Comparison of ENCODE assay signal across 1 cellular context in the genomic region with DNA sequence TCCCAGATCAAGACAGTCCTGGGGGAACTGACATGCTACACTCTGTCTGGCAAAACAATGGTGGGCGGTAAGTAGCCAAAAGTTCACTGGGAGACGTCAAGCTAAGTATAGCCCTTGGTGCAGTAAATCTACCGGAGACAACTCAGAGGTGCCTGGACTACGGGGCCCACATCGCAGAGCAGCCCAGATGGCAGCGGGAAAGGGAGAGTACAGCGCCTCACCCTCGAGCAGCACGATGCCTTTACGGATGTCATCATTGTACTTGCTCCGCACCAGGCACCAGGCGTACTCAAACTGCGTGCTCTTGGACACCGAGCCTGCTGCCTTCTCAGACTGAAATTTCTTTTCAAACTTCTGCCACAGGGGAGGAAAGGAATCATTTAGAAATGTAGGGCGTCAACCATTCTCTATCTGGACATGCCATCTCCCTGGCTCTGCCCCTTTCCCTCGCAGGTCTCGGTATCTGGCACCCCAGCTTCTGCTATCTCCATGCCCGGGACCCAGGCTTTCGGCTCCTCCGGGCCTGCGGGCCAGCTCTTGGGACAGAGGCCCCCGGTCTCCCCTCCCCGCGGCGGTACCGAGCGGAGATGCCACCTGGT.
TF ChIP-seq lines count a peak whose summit lies in the region.

No MANE protein-coding gene starts in this region.

TF ChIP-seq in K562, 482 proteins besides CTCF, POLR2A, EP300 and RAD21 (continued from another document and continues in another):
- TF ChIP-seq, protein P1, sequence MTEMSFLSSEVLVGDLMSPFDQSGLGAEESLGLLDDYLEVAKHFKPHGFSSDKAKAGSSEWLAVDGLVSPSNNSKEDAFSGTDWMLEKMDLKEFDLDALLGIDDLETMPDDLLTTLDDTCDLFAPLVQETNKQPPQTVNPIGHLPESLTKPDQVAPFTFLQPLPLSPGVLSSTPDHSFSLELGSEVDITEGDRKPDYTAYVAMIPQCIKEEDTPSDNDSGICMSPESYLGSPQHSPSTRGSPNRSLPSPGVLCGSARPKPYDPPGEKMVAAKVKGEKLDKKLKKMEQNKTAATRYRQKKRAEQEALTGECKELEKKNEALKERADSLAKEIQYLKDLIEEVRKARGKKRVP (CRISPR knock-in tag; IDR thresholded peaks at IDR 0.05) = no peak
- no peak for TF ChIP-seq PRMT5 (CRISPR knock-in tag; IDR thresholded peaks at IDR 0.05)
- TF ChIP-seq TCF3 (CRISPR knock-in tag; IDR thresholded peaks at IDR 0.05) = peak; percentile 26; the same call in 1 of the 2 replicates
- no peak for TF ChIP-seq SETDB1 (IDR thresholded peaks at IDR 0.05; ENCODE audit: low read length)
- peak; percentile 73 for TF ChIP-seq SMAD4 (CRISPR knock-in tag; conservative IDR thresholded peaks at IDR 0.05)
- TF ChIP-seq SREBF2 (CRISPR knock-in tag; IDR thresholded peaks at IDR 0.05) = 0 out of 2 replicates have a peak, but pooled peaks have one; percentile 43
- TF ChIP-seq, protein P2, sequence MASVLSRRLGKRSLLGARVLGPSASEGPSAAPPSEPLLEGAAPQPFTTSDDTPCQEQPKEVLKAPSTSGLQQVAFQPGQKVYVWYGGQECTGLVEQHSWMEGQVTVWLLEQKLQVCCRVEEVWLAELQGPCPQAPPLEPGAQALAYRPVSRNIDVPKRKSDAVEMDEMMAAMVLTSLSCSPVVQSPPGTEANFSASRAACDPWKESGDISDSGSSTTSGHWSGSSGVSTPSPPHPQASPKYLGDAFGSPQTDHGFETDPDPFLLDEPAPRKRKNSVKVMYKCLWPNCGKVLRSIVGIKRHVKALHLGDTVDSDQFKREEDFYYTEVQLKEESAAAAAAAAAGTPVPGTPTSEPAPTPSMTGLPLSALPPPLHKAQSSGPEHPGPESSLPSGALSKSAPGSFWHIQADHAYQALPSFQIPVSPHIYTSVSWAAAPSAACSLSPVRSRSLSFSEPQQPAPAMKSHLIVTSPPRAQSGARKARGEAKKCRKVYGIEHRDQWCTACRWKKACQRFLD (CRISPR knock-in tag; IDR thresholded peaks at IDR 0.05) = 0 out of 2 replicates have a peak, but pooled peaks have one; percentile 17
- no peak for TF ChIP-seq MBD2 (IDR thresholded peaks at IDR 0.05; ENCODE audit: borderline replicate concordance, low read depth)
- TF ChIP-seq, protein P3, sequence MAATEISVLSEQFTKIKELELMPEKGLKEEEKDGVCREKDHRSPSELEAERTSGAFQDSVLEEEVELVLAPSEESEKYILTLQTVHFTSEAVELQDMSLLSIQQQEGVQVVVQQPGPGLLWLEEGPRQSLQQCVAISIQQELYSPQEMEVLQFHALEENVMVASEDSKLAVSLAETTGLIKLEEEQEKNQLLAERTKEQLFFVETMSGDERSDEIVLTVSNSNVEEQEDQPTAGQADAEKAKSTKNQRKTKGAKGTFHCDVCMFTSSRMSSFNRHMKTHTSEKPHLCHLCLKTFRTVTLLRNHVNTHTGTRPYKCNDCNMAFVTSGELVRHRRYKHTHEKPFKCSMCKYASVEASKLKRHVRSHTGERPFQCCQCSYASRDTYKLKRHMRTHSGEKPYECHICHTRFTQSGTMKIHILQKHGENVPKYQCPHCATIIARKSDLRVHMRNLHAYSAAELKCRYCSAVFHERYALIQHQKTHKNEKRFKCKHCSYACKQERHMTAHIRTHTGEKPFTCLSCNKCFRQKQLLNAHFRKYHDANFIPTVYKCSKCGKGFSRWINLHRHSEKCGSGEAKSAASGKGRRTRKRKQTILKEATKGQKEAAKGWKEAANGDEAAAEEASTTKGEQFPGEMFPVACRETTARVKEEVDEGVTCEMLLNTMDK (IDR thresholded peaks at IDR 0.05; ENCODE audit: borderline replicate concordance, insufficient read depth, low read depth, low read length, poor library complexity, severe bottlenecking) = peak; percentile 93
- no peak for TF ChIP-seq ZNF232 (CRISPR knock-in tag; IDR thresholded peaks at IDR 0.05)
- TF ChIP-seq, protein P4, sequence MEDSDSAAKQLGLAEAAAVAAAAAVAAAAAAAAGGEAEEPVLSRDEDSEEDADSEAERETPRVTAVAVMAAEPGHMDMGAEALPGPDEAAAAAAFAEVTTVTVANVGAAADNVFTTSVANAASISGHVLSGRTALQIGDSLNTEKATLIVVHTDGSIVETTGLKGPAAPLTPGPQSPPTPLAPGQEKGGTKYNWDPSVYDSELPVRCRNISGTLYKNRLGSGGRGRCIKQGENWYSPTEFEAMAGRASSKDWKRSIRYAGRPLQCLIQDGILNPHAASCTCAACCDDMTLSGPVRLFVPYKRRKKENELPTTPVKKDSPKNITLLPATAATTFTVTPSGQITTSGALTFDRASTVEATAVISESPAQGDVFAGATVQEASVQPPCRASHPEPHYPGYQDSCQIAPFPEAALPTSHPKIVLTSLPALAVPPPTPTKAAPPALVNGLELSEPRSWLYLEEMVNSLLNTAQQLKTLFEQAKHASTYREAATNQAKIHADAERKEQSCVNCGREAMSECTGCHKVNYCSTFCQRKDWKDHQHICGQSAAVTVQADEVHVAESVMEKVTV (CRISPR knock-in tag; IDR thresholded peaks at IDR 0.05) = peak; percentile 59
- TF ChIP-seq ZBTB8A (IDR thresholded peaks at IDR 0.05; ENCODE audit: partially characterized antibody) = no peak
- 0 out of 2 replicates have a peak, but pooled peaks have one; percentile 45 for TF ChIP-seq NBN (IDR thresholded peaks at IDR 0.05; ENCODE audit: low read depth)
- no peak for TF ChIP-seq ESRRA (IDR thresholded peaks at IDR 0.05; ENCODE audit: borderline replicate concordance, low read depth)
- no peak for TF ChIP-seq ELF1 (tag; IDR thresholded peaks at IDR 0.05)
- TF ChIP-seq ZBTB1 (CRISPR knock-in tag; IDR thresholded peaks at IDR 0.05; ENCODE audit: borderline replicate concordance, low read depth) = no peak
- TF ChIP-seq ZNF197 (CRISPR knock-in tag; IDR thresholded peaks at IDR 0.05; ENCODE audit: low read depth) = no peak
- no peak for TF ChIP-seq TSC22D4 (tag; IDR thresholded peaks at IDR 0.05)
- TF ChIP-seq, protein P5, sequence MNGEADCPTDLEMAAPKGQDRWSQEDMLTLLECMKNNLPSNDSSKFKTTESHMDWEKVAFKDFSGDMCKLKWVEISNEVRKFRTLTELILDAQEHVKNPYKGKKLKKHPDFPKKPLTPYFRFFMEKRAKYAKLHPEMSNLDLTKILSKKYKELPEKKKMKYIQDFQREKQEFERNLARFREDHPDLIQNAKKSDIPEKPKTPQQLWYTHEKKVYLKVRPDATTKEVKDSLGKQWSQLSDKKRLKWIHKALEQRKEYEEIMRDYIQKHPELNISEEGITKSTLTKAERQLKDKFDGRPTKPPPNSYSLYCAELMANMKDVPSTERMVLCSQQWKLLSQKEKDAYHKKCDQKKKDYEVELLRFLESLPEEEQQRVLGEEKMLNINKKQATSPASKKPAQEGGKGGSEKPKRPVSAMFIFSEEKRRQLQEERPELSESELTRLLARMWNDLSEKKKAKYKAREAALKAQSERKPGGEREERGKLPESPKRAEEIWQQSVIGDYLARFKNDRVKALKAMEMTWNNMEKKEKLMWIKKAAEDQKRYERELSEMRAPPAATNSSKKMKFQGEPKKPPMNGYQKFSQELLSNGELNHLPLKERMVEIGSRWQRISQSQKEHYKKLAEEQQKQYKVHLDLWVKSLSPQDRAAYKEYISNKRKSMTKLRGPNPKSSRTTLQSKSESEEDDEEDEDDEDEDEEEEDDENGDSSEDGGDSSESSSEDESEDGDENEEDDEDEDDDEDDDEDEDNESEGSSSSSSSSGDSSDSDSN (IDR thresholded peaks at IDR 0.05; ENCODE audit: borderline replicate concordance in 1 of 2, low read depth in 2 of 2, low read length in 2 of 2) = no peak
- TF ChIP-seq, protein P6, sequence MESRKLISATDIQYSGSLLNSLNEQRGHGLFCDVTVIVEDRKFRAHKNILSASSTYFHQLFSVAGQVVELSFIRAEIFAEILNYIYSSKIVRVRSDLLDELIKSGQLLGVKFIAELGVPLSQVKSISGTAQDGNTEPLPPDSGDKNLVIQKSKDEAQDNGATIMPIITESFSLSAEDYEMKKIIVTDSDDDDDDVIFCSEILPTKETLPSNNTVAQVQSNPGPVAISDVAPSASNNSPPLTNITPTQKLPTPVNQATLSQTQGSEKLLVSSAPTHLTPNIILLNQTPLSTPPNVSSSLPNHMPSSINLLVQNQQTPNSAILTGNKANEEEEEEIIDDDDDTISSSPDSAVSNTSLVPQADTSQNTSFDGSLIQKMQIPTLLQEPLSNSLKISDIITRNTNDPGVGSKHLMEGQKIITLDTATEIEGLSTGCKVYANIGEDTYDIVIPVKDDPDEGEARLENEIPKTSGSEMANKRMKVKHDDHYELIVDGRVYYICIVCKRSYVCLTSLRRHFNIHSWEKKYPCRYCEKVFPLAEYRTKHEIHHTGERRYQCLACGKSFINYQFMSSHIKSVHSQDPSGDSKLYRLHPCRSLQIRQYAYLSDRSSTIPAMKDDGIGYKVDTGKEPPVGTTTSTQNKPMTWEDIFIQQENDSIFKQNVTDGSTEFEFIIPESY (CRISPR knock-in tag; IDR thresholded peaks at IDR 0.05) = peak; percentile 59; the same call in 1 of the 2 replicates
- no peak for TF ChIP-seq XRCC4 (IDR thresholded peaks at IDR 0.05; ENCODE audit: extremely low read depth, insufficient read depth, insufficient read length)
- TF ChIP-seq, protein P7, sequence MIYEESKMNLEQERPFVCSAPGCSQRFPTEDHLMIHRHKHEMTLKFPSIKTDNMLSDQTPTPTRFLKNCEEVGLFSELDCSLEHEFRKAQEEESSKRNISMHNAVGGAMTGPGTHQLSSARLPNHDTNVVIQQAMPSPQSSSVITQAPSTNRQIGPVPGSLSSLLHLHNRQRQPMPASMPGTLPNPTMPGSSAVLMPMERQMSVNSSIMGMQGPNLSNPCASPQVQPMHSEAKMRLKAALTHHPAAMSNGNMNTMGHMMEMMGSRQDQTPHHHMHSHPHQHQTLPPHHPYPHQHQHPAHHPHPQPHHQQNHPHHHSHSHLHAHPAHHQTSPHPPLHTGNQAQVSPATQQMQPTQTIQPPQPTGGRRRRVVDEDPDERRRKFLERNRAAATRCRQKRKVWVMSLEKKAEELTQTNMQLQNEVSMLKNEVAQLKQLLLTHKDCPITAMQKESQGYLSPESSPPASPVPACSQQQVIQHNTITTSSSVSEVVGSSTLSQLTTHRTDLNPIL (CRISPR knock-in tag; IDR thresholded peaks at IDR 0.05) = no peak
- TF ChIP-seq NR4A1 (CRISPR knock-in tag; IDR thresholded peaks at IDR 0.05) = no peak
- no peak for TF ChIP-seq NR4A1 (tag; IDR thresholded peaks at IDR 0.05)
- TF ChIP-seq DPF2 (IDR thresholded peaks at IDR 0.05) = peak; percentile 39; the same call in 1 of the 2 replicates
- TF ChIP-seq, protein P8, sequence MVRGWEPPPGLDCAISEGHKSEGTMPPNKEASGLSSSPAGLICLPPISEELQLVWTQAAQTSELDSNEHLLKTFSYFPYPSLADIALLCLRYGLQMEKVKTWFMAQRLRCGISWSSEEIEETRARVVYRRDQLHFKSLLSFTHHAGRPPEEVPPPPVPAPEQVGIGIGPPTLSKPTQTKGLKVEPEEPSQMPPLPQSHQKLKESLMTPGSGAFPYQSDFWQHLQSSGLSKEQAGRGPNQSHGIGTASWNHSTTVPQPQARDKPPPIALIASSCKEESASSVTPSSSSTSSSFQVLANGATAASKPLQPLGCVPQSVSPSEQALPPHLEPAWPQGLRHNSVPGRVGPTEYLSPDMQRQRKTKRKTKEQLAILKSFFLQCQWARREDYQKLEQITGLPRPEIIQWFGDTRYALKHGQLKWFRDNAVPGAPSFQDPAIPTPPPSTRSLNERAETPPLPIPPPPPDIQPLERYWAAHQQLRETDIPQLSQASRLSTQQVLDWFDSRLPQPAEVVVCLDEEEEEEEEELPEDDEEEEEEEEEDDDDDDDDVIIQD (CRISPR knock-in tag; IDR thresholded peaks at IDR 0.05) = 0 out of 2 replicates have a peak, but pooled peaks have one; percentile 43
- TF ChIP-seq BMI1 (IDR thresholded peaks at IDR 0.05; ENCODE audit: low read length) = no peak
- no peak for TF ChIP-seq EWSR1 (IDR thresholded peaks at IDR 0.05; ENCODE audit: borderline replicate concordance, low read depth, partially characterized antibody)
- TF ChIP-seq SRSF1 (IDR thresholded peaks at IDR 0.05; ENCODE audit: low read depth, low read length) = no peak
- TF ChIP-seq ARID1B (IDR thresholded peaks at IDR 0.05) = peak; percentile 66; the same call in 1 of the 2 replicates
- no peak for TF ChIP-seq ZNF140 (CRISPR knock-in tag; IDR thresholded peaks at IDR 0.05)
- peak; percentile 39; the same call in 1 of the 2 replicates for TF ChIP-seq MTA2 (IDR thresholded peaks at IDR 0.05; ENCODE audit: low read depth)
- TF ChIP-seq BCL6 (CRISPR knock-in tag; IDR thresholded peaks at IDR 0.05) = no peak
- no peak for TF ChIP-seq NFRKB (IDR thresholded peaks at IDR 0.05; ENCODE audit: low read depth)
- TF ChIP-seq MEIS2 (IDR thresholded peaks at IDR 0.05; ENCODE audit: partially characterized antibody) = peak; percentile 28
- TF ChIP-seq, protein P9, sequence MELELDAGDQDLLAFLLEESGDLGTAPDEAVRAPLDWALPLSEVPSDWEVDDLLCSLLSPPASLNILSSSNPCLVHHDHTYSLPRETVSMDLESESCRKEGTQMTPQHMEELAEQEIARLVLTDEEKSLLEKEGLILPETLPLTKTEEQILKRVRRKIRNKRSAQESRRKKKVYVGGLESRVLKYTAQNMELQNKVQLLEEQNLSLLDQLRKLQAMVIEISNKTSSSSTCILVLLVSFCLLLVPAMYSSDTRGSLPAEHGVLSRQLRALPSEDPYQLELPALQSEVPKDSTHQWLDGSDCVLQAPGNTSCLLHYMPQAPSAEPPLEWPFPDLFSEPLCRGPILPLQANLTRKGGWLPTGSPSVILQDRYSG (tag; conservative IDR thresholded peaks at IDR 0.05; ENCODE audit: low read depth) = no peak
- peak; percentile 42; the same call in 1 of the 2 replicates for TF ChIP-seq TAL1 (IDR thresholded peaks at IDR 0.05)
- TF ChIP-seq, protein P10, sequence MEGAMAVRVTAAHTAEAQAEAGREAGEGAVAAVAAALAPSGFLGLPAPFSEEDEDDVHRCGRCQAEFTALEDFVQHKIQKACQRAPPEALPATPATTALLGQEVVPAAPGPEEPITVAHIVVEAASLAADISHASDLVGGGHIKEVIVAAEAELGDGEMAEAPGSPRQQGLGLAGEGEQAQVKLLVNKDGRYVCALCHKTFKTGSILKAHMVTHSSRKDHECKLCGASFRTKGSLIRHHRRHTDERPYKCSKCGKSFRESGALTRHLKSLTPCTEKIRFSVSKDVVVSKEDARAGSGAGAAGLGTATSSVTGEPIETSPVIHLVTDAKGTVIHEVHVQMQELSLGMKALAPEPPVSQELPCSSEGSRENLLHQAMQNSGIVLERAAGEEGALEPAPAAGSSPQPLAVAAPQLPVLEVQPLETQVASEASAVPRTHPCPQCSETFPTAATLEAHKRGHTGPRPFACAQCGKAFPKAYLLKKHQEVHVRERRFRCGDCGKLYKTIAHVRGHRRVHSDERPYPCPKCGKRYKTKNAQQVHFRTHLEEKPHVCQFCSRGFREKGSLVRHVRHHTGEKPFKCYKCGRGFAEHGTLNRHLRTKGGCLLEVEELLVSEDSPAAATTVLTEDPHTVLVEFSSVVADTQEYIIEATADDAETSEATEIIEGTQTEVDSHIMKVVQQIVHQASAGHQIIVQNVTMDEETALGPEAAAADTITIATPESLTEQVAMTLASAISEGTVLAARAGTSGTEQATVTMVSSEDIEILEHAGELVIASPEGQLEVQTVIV (CRISPR knock-in tag; IDR thresholded peaks at IDR 0.05; ENCODE audit: borderline replicate concordance) = no peak
